In genomic region chr10:111993872-111994426, GRCh38 we compare ENCODE assay signal across 15 cellular contexts.
"Had no signal": no experiment of that assay in that cellular context is flagged by ENCODE, and none has a peak within 500 bp of the region (broad histone marks: within the 10 kb centered on the region; RNA-seq: fewer than 3 reads in every experiment).

No MANE protein-coding gene starts in this region.

- H3K36me3 ChIP-seq: colonic mucosa, esophagus muscularis mucosa, gastroesophageal sphincter, heart left ventricle, left lung, lower lobe of right lung had no signal

- H3K4me3 ChIP-seq: colonic mucosa, esophagus muscularis mucosa, gastroesophageal sphincter, heart left ventricle, left lung, lower lobe of right lung had no signal

- H3K27ac ChIP-seq: colonic mucosa, esophagus muscularis mucosa, foreskin keratinocyte, gastroesophageal sphincter, heart left ventricle, left lung, lower lobe of right lung had no signal

- DNase-seq: colonic mucosa; cortex of kidney; effector CD8-positive, alpha-beta T cell; effector memory CD8-positive, alpha-beta T cell; foreskin keratinocyte; heart left ventricle; hippocampal formation; left cardiac atrium; left lung; left ventricle myocardium superior; lower lobe of right lung; mesenchymal stem cell; midbrain had no signal

- ATAC-seq: effector memory CD8-positive, alpha-beta T cell; foreskin keratinocyte; gastroesophageal sphincter; heart left ventricle; left cardiac atrium; left lung; left ventricle myocardium superior; lower lobe of right lung had no signal

- H3K27me3 ChIP-seq: colonic mucosa, foreskin keratinocyte, left lung had no signal

- H3K9me3 ChIP-seq: colonic mucosa, left lung, lower lobe of right lung had no signal

- H3K4me1 ChIP-seq: colonic mucosa, esophagus muscularis mucosa, foreskin keratinocyte, gastroesophageal sphincter, heart left ventricle, left lung, lower lobe of right lung had no signal
